1 cellular context compared by ENCODE assay signal in genomic region chr3:15629860-15630597, GRCh38.
TF ChIP-seq lines count a peak whose summit lies in the region.

No MANE protein-coding gene starts in this region.

TF ChIP-seq in K562, 482 proteins besides CTCF, POLR2A, EP300 and RAD21 (continued from another document and continues in another):
- TF ChIP-seq THAP7 (CRISPR knock-in tag; IDR thresholded peaks at IDR 0.05) (no peak), MYC (IDR thresholded peaks at IDR 0.05; ENCODE audit: low read depth, low read length) (peak; percentile 73), MYC (CRISPR knock-in tag; IDR thresholded peaks at IDR 0.05; ENCODE audit: borderline replicate concordance, low read depth) (no peak), ZNF551 (CRISPR knock-in tag; IDR thresholded peaks at IDR 0.05) (no peak), SMAD4 (CRISPR knock-in tag; conservative IDR thresholded peaks at IDR 0.05) (0 out of 2 replicates have a peak, but pooled peaks have one; percentile 24), ESRRA (IDR thresholded peaks at IDR 0.05; ENCODE audit: borderline replicate concordance, low read depth) (no peak), E2F8 (IDR thresholded peaks at IDR 0.05; ENCODE audit: low read depth, partially characterized antibody) (peak; percentile 26), HMGXB4 (CRISPR knock-in tag; IDR thresholded peaks at IDR 0.05) (no peak), CHD4 (IDR thresholded peaks at IDR 0.05; ENCODE audit: insufficient read depth, insufficient replicate concordance, low read depth, low read length, poor library complexity, severe bottlenecking) (no peak), ELF2 (CRISPR knock-in tag; IDR thresholded peaks at IDR 0.05) (peak; percentile 28; the same call in 1 of the 2 replicates), ZNF398 (CRISPR knock-in tag; IDR thresholded peaks at IDR 0.05) (no peak), TCF3 (CRISPR knock-in tag; IDR thresholded peaks at IDR 0.05) (no peak), NCOA2 (IDR thresholded peaks at IDR 0.05; ENCODE audit: partially characterized antibody in 2 of 2) (no peak), XRCC3 (IDR thresholded peaks at IDR 0.05) (no peak), CUX1 (CRISPR knock-in tag; IDR thresholded peaks at IDR 0.05) (no peak), HDAC1 (IDR thresholded peaks at IDR 0.05) (no peak), AFF4 (CRISPR knock-in tag; IDR thresholded peaks at IDR 0.05) (0 out of 2 replicates have a peak, but pooled peaks have one; percentile 32), JUND (IDR thresholded peaks at IDR 0.05; ENCODE audit: borderline replicate concordance, low read depth, low read length) (peak; percentile 12; the same call in 1 of the 2 replicates), JUND (tag; IDR thresholded peaks at IDR 0.05; ENCODE audit: borderline replicate concordance, low read depth, low read length) (no peak; the same call in 2 of the 3 replicates), EWSR1 (IDR thresholded peaks at IDR 0.05; ENCODE audit: borderline replicate concordance, low read depth, partially characterized antibody) (no peak), NCOA4 (IDR thresholded peaks at IDR 0.05; ENCODE audit: partially characterized antibody) (no peak), TGIF2 (CRISPR knock-in tag; IDR thresholded peaks at IDR 0.05) (no peak), THRA (IDR thresholded peaks at IDR 0.05) (no peak), ZNF695 (CRISPR knock-in tag; IDR thresholded peaks at IDR 0.05) (no peak), ZNF644 (tag; IDR thresholded peaks at IDR 0.05; ENCODE audit: low read depth) (no peak), RFX1 (IDR thresholded peaks at IDR 0.05) (no peak), FOXP1 (CRISPR knock-in tag; IDR thresholded peaks at IDR 0.05) (0 out of 2 replicates have a peak, but pooled peaks have one; percentile 38), CEBPB (tag; IDR thresholded peaks at IDR 0.05) (peak; percentile 87), TSHZ1 (CRISPR knock-in tag; IDR thresholded peaks at IDR 0.05) (no peak), SRSF1 (IDR thresholded peaks at IDR 0.05; ENCODE audit: low read depth, low read length) (no peak), ZBTB43 (CRISPR knock-in tag; IDR thresholded peaks at IDR 0.05) (0 out of 2 replicates have a peak, but pooled peaks have one; percentile 26), PML (IDR thresholded peaks at IDR 0.05; ENCODE audit: low read length) (no peak), POLR3G (IDR thresholded peaks at IDR 0.05; ENCODE audit: extremely low read depth, insufficient read length, insufficient replicate concordance) (no peak)
